In the genomic region with DNA sequence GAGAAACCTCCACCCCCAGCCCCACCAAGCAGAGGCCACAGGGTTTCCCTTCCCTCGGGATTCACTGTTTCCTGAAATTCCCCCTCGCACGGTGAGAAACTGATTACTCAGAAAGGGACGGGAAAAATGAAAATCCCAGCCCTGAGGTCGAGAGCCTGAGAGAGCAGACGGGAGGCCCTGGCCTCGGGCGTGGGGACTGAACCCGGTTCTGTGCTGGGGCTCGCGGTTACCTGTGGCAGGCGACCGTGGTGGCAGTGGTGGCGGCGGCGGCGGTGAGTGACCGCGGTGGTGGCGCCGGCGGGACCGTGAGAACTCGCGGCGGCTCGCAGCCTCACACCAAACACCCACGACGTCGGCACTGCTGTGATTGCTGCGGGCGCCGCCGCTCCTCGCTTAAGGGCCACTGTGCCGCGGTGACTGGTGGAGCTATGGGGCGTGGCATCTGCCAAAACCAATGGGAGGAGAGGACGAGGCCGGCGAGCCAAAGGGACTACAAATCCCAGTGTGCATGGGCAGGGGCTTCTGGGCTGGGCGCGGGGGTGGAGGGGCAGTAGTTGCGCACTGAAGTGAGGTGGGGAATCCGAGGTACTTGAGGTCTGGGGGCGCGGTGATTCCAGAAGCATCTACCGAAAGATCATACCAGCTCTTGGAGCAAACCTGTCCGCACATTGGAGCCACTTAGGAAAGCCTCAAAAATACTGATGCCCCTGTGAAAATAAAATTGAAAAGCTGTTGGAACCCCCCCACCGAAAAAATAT, we compare ENCODE assay signal across 2 cellular contexts.
TF ChIP-seq lines count a peak whose summit lies in the region.

A gene (minus strand): TSS at position 369 of the 758 bp plus-strand sequence. CDS start 15,841 bp downstream, outside the sequence.

TF ChIP-seq in HEK293, 187 proteins besides CTCF, POLR2A, EP300 and RAD21 (continued from another document and continues in another):
- TF ChIP-seq, protein P1, sequence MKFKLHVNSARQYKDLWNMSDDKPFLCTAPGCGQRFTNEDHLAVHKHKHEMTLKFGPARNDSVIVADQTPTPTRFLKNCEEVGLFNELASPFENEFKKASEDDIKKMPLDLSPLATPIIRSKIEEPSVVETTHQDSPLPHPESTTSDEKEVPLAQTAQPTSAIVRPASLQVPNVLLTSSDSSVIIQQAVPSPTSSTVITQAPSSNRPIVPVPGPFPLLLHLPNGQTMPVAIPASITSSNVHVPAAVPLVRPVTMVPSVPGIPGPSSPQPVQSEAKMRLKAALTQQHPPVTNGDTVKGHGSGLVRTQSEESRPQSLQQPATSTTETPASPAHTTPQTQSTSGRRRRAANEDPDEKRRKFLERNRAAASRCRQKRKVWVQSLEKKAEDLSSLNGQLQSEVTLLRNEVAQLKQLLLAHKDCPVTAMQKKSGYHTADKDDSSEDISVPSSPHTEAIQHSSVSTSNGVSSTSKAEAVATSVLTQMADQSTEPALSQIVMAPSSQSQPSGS (tag by site-specific recombination; IDR thresholded peaks at IDR 0.05; ENCODE audit: low read depth): no peak
- TF ChIP-seq ZFHX2 (tag by site-specific recombination; conservative IDR thresholded peaks at IDR 0.05): peak; percentile 94
- peak; percentile 77; the same call in 1 of the 2 replicates for TF ChIP-seq ZEB2 (tag by site-specific recombination; IDR thresholded peaks at IDR 0.05)
- TF ChIP-seq SP3 (tag by site-specific recombination; IDR thresholded peaks at IDR 0.05): peak; percentile 90
- no peak for TF ChIP-seq ZNF23 (tag by site-specific recombination; IDR thresholded peaks at IDR 0.05; ENCODE audit: borderline replicate concordance)
- TF ChIP-seq ZIC2 (tag by site-specific recombination; IDR thresholded peaks at IDR 0.05): peak; percentile 70
- TF ChIP-seq, protein P2, sequence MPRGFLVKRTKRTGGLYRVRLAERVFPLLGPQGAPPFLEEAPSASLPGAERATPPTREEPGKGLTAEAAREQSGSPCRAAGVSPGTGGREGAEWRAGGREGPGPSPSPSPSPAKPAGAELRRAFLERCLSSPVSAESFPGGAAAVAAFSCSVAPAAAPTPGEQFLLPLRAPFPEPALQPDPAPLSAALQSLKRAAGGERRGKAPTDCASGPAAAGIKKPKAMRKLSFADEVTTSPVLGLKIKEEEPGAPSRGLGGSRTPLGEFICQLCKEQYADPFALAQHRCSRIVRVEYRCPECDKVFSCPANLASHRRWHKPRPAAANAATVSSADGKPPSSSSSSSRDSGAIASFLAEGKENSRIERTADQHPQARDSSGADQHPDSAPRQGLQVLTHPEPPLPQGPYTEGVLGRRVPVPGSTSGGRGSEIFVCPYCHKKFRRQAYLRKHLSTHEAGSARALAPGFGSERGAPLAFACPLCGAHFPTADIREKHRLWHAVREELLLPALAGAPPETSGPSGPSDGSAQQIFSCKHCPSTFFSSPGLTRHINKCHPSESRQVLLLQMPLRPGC (tag by site-specific recombination; IDR thresholded peaks at IDR 0.05): peak; percentile 52; the same call in 1 of the 2 replicates
- TF ChIP-seq TCF7L2 (IDR thresholded peaks at IDR 0.05; ENCODE audit: borderline replicate concordance, low read depth, low read length): no peak
- TF ChIP-seq ZXDB (tag by site-specific recombination; IDR thresholded peaks at IDR 0.05): peak; percentile 95
- TF ChIP-seq, protein P3, sequence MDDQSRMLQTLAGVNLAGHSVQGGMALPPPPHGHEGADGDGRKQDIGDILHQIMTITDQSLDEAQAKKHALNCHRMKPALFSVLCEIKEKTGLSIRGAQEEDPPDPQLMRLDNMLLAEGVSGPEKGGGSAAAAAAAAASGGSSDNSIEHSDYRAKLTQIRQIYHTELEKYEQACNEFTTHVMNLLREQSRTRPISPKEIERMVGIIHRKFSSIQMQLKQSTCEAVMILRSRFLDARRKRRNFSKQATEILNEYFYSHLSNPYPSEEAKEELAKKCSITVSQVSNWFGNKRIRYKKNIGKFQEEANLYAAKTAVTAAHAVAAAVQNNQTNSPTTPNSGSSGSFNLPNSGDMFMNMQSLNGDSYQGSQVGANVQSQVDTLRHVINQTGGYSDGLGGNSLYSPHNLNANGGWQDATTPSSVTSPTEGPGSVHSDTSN (CRISPR knock-in tag; IDR thresholded peaks at IDR 0.05): no peak
- TF ChIP-seq ZNF501 (tag by site-specific recombination; IDR thresholded peaks at IDR 0.05): peak; percentile 95; the same call in 1 of the 2 replicates
- TF ChIP-seq, protein P4, sequence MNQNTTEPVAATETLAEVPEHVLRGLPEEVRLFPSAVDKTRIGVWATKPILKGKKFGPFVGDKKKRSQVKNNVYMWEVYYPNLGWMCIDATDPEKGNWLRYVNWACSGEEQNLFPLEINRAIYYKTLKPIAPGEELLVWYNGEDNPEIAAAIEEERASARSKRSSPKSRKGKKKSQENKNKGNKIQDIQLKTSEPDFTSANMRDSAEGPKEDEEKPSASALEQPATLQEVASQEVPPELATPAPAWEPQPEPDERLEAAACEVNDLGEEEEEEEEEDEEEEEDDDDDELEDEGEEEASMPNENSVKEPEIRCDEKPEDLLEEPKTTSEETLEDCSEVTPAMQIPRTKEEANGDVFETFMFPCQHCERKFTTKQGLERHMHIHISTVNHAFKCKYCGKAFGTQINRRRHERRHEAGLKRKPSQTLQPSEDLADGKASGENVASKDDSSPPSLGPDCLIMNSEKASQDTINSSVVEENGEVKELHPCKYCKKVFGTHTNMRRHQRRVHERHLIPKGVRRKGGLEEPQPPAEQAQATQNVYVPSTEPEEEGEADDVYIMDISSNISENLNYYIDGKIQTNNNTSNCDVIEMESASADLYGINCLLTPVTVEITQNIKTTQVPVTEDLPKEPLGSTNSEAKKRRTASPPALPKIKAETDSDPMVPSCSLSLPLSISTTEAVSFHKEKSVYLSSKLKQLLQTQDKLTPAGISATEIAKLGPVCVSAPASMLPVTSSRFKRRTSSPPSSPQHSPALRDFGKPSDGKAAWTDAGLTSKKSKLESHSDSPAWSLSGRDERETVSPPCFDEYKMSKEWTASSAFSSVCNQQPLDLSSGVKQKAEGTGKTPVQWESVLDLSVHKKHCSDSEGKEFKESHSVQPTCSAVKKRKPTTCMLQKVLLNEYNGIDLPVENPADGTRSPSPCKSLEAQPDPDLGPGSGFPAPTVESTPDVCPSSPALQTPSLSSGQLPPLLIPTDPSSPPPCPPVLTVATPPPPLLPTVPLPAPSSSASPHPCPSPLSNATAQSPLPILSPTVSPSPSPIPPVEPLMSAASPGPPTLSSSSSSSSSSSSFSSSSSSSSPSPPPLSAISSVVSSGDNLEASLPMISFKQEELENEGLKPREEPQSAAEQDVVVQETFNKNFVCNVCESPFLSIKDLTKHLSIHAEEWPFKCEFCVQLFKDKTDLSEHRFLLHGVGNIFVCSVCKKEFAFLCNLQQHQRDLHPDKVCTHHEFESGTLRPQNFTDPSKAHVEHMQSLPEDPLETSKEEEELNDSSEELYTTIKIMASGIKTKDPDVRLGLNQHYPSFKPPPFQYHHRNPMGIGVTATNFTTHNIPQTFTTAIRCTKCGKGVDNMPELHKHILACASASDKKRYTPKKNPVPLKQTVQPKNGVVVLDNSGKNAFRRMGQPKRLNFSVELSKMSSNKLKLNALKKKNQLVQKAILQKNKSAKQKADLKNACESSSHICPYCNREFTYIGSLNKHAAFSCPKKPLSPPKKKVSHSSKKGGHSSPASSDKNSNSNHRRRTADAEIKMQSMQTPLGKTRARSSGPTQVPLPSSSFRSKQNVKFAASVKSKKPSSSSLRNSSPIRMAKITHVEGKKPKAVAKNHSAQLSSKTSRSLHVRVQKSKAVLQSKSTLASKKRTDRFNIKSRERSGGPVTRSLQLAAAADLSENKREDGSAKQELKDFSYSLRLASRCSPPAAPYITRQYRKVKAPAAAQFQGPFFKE (tag by site-specific recombination; IDR thresholded peaks at IDR 0.05; ENCODE audit: borderline replicate concordance): no peak

TF ChIP-seq in K562, 482 proteins besides CTCF, POLR2A, EP300 and RAD21 (continued from another document and continues in another):
- TF ChIP-seq, protein P5, sequence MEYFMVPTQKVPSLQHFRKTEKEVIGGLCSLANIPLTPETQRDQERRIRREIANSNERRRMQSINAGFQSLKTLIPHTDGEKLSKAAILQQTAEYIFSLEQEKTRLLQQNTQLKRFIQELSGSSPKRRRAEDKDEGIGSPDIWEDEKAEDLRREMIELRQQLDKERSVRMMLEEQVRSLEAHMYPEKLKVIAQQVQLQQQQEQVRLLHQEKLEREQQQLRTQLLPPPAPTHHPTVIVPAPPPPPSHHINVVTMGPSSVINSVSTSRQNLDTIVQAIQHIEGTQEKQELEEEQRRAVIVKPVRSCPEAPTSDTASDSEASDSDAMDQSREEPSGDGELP (CRISPR knock-in tag; IDR thresholded peaks at IDR 0.05; ENCODE audit: borderline replicate concordance): peak; percentile 53; the same call in 1 of the 2 replicates
- no peak for TF ChIP-seq ZNF324 (CRISPR knock-in tag; IDR thresholded peaks at IDR 0.05)
- TF ChIP-seq CAMTA2 (CRISPR knock-in tag; conservative IDR thresholded peaks at IDR 0.05): no peak
- TF ChIP-seq BRD4 (IDR thresholded peaks at IDR 0.05): no peak
- TF ChIP-seq, protein P6, sequence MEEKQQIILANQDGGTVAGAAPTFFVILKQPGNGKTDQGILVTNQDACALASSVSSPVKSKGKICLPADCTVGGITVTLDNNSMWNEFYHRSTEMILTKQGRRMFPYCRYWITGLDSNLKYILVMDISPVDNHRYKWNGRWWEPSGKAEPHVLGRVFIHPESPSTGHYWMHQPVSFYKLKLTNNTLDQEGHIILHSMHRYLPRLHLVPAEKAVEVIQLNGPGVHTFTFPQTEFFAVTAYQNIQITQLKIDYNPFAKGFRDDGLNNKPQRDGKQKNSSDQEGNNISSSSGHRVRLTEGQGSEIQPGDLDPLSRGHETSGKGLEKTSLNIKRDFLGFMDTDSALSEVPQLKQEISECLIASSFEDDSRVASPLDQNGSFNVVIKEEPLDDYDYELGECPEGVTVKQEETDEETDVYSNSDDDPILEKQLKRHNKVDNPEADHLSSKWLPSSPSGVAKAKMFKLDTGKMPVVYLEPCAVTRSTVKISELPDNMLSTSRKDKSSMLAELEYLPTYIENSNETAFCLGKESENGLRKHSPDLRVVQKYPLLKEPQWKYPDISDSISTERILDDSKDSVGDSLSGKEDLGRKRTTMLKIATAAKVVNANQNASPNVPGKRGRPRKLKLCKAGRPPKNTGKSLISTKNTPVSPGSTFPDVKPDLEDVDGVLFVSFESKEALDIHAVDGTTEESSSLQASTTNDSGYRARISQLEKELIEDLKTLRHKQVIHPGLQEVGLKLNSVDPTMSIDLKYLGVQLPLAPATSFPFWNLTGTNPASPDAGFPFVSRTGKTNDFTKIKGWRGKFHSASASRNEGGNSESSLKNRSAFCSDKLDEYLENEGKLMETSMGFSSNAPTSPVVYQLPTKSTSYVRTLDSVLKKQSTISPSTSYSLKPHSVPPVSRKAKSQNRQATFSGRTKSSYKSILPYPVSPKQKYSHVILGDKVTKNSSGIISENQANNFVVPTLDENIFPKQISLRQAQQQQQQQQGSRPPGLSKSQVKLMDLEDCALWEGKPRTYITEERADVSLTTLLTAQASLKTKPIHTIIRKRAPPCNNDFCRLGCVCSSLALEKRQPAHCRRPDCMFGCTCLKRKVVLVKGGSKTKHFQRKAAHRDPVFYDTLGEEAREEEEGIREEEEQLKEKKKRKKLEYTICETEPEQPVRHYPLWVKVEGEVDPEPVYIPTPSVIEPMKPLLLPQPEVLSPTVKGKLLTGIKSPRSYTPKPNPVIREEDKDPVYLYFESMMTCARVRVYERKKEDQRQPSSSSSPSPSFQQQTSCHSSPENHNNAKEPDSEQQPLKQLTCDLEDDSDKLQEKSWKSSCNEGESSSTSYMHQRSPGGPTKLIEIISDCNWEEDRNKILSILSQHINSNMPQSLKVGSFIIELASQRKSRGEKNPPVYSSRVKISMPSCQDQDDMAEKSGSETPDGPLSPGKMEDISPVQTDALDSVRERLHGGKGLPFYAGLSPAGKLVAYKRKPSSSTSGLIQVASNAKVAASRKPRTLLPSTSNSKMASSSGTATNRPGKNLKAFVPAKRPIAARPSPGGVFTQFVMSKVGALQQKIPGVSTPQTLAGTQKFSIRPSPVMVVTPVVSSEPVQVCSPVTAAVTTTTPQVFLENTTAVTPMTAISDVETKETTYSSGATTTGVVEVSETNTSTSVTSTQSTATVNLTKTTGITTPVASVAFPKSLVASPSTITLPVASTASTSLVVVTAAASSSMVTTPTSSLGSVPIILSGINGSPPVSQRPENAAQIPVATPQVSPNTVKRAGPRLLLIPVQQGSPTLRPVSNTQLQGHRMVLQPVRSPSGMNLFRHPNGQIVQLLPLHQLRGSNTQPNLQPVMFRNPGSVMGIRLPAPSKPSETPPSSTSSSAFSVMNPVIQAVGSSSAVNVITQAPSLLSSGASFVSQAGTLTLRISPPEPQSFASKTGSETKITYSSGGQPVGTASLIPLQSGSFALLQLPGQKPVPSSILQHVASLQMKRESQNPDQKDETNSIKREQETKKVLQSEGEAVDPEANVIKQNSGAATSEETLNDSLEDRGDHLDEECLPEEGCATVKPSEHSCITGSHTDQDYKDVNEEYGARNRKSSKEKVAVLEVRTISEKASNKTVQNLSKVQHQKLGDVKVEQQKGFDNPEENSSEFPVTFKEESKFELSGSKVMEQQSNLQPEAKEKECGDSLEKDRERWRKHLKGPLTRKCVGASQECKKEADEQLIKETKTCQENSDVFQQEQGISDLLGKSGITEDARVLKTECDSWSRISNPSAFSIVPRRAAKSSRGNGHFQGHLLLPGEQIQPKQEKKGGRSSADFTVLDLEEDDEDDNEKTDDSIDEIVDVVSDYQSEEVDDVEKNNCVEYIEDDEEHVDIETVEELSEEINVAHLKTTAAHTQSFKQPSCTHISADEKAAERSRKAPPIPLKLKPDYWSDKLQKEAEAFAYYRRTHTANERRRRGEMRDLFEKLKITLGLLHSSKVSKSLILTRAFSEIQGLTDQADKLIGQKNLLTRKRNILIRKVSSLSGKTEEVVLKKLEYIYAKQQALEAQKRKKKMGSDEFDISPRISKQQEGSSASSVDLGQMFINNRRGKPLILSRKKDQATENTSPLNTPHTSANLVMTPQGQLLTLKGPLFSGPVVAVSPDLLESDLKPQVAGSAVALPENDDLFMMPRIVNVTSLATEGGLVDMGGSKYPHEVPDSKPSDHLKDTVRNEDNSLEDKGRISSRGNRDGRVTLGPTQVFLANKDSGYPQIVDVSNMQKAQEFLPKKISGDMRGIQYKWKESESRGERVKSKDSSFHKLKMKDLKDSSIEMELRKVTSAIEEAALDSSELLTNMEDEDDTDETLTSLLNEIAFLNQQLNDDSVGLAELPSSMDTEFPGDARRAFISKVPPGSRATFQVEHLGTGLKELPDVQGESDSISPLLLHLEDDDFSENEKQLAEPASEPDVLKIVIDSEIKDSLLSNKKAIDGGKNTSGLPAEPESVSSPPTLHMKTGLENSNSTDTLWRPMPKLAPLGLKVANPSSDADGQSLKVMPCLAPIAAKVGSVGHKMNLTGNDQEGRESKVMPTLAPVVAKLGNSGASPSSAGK (IDR thresholded peaks at IDR 0.05): 0 out of 2 replicates have a peak, but pooled peaks have one; percentile 60
- TF ChIP-seq, protein P7, sequence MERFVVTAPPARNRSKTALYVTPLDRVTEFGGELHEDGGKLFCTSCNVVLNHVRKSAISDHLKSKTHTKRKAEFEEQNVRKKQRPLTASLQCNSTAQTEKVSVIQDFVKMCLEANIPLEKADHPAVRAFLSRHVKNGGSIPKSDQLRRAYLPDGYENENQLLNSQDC (CRISPR knock-in tag; IDR thresholded peaks at IDR 0.05): no peak
- no peak for TF ChIP-seq ZNF253 (CRISPR knock-in tag; conservative IDR thresholded peaks at IDR 0.05)
- TF ChIP-seq KDM5B (IDR thresholded peaks at IDR 0.05; ENCODE audit: insufficient replicate concordance, low read depth, low read length): peak; percentile 46
- no peak for TF ChIP-seq POLR2AphosphoS2 (IDR thresholded peaks at IDR 0.05; ENCODE audit: low read length)
- TF ChIP-seq ZNF274 (IDR thresholded peaks at IDR 0.05; ENCODE audit: borderline replicate concordance, low read depth, low read length): no peak
- peak in 1 of 2 experiments; percentile 48; a peak in 2 of 4 replicates for TF ChIP-seq NRF1 (conservative IDR thresholded peaks at IDR 0.05 in 1 of 2, IDR thresholded peaks at IDR 0.05 in 1 of 2)
- no peak for TF ChIP-seq ZNF431 (CRISPR knock-in tag; IDR thresholded peaks at IDR 0.05)
- TF ChIP-seq NCOA6 (IDR thresholded peaks at IDR 0.05): no peak
- TF ChIP-seq MYC (IDR thresholded peaks at IDR 0.05; ENCODE audit: low read depth, low read length): no peak
- TF ChIP-seq MYC (CRISPR knock-in tag; IDR thresholded peaks at IDR 0.05; ENCODE audit: borderline replicate concordance, low read depth): no peak
- TF ChIP-seq PHF21A (IDR thresholded peaks at IDR 0.05; ENCODE audit: borderline replicate concordance, low read depth): peak; percentile 82
- TF ChIP-seq ZNF143 (CRISPR knock-in tag; IDR thresholded peaks at IDR 0.05): peak; percentile 72
